Comparison of ENCODE assay signal across 1 cellular context in the genomic region with DNA sequence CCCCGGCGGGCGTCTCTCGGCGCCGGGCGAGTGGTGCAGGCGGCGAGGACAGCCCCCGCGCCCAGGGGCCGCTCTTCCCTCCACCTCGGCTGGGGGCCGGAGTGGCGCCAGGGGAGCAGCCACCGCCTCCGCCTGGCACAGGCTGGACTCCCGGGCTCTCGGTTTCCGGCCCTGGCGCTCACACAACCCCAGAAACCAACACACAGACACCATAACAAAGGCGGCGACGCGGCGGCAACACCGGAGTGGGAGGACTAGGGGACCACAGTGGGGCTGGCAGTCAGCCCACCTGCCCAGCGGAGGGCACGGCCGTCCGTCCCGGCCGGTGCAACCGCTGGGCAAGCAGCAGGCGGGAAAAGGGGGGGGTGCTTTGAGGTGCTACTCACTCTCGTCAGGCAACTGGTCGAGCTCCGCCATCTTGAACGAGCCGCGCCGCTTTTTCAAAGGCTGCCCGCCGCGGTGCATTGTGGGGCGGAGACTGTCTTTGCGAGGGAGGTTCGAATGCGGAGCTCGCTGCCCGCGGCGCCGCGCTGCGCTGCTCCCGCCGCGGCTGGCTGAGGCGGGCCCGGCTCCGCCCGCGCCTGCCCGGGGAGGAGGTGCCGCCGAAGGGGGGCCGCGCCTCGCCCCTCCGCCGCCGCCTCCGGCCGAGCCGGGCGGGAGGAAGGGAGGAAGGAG.
TF ChIP-seq lines count a peak whose summit lies in the region.

A gene with protein sequence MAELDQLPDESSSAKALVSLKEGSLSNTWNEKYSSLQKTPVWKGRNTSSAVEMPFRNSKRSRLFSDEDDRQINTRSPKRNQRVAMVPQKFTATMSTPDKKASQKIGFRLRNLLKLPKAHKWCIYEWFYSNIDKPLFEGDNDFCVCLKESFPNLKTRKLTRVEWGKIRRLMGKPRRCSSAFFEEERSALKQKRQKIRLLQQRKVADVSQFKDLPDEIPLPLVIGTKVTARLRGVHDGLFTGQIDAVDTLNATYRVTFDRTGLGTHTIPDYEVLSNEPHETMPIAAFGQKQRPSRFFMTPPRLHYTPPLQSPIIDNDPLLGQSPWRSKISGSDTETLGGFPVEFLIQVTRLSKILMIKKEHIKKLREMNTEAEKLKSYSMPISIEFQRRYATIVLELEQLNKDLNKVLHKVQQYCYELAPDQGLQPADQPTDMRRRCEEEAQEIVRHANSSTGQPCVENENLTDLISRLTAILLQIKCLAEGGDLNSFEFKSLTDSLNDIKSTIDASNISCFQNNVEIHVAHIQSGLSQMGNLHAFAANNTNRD (minus strand): TSS at position 442 of the 675 bp plus-strand sequence. CDS start 25 bp downstream, at position 417.

TF ChIP-seq in HepG2, 621 proteins besides CTCF, POLR2A, EP300 and RAD21 (continued from another document and continues in another):
- TF ChIP-seq, protein P1, sequence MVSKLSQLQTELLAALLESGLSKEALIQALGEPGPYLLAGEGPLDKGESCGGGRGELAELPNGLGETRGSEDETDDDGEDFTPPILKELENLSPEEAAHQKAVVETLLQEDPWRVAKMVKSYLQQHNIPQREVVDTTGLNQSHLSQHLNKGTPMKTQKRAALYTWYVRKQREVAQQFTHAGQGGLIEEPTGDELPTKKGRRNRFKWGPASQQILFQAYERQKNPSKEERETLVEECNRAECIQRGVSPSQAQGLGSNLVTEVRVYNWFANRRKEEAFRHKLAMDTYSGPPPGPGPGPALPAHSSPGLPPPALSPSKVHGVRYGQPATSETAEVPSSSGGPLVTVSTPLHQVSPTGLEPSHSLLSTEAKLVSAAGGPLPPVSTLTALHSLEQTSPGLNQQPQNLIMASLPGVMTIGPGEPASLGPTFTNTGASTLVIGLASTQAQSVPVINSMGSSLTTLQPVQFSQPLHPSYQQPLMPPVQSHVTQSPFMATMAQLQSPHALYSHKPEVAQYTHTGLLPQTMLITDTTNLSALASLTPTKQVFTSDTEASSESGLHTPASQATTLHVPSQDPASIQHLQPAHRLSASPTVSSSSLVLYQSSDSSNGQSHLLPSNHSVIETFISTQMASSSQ (IDR thresholded peaks at IDR 0.05; ENCODE audit: low read depth) = no peak
- TF ChIP-seq, protein P1 (CRISPR knock-in tag; IDR thresholded peaks at IDR 0.05; ENCODE audit: borderline replicate concordance) = peak; percentile 43; the same call in 1 of the 2 replicates
- TF ChIP-seq ZNF563 (CRISPR knock-in tag; IDR thresholded peaks at IDR 0.05) (no peak; the same call in 1 of the 2 replicates), ZNF567 (CRISPR knock-in tag; IDR thresholded peaks at IDR 0.05; ENCODE audit: borderline replicate concordance) (no peak), STAG1 (CRISPR knock-in tag; IDR thresholded peaks at IDR 0.05) (no peak), SMAD1 (CRISPR knock-in tag; IDR thresholded peaks at IDR 0.05; ENCODE audit: borderline replicate concordance, low read depth) (no peak), SP4 (CRISPR knock-in tag; IDR thresholded peaks at IDR 0.05) (peak; percentile 71), ZNF430 (CRISPR knock-in tag; IDR thresholded peaks at IDR 0.05) (peak; percentile 59), YY1 (IDR thresholded peaks at IDR 0.05; ENCODE audit: insufficient read depth, insufficient replicate concordance, low read depth, low read length) (peak; percentile 94), MED8 (CRISPR knock-in tag; IDR thresholded peaks at IDR 0.05; ENCODE audit: insufficient replicate concordance) (peak; percentile 43), ARNTL (CRISPR knock-in tag; IDR thresholded peaks at IDR 0.05) (no peak), ERF (CRISPR knock-in tag; IDR thresholded peaks at IDR 0.05) (no peak; the same call in 1 of the 2 replicates), FOXO1 (CRISPR knock-in tag; IDR thresholded peaks at IDR 0.05) (no peak), ZZZ3 (CRISPR knock-in tag; IDR thresholded peaks at IDR 0.05; ENCODE audit: borderline replicate concordance) (0 out of 2 replicates have a peak, but pooled peaks have one; percentile 59), PHF20 (CRISPR knock-in tag; IDR thresholded peaks at IDR 0.05) (peak; percentile 43; the same call in 1 of the 2 replicates), CHCHD3 (CRISPR knock-in tag; IDR thresholded peaks at IDR 0.05) (peak; percentile 98), RBM22 (optimal IDR thresholded peaks at IDR 0.05; ENCODE audit: low read length) (no peak), ZSCAN20 (CRISPR knock-in tag; IDR thresholded peaks at IDR 0.05; ENCODE audit: borderline replicate concordance) (0 out of 2 replicates have a peak, but pooled peaks have one; percentile 64), ZMAT3 (CRISPR knock-in tag; conservative IDR thresholded peaks at IDR 0.05) (no peak), ZNF101 (CRISPR knock-in tag; IDR thresholded peaks at IDR 0.05; ENCODE audit: borderline replicate concordance, low read depth) (0 out of 2 replicates have a peak, but pooled peaks have one; percentile 50)
- TF ChIP-seq, protein P2, sequence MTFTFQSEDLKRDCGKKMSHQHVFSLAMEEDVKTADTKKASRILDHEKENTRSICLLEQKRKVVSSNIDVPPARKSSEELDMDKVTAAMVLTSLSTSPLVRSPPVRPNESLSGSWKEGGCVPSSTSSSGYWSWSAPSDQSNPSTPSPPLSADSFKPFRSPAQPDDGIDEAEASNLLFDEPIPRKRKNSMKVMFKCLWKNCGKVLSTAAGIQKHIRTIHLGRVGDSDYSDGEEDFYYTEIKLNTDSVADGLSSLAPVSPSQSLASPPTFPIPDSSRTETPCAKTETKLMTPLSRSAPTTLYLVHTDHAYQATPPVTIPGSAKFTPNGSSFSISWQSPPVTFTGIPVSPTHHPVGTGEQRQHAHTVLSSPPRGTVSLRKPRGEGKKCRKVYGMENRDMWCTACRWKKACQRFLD (CRISPR knock-in tag; IDR thresholded peaks at IDR 0.05; ENCODE audit: borderline replicate concordance) = no peak
- TF ChIP-seq, protein P3, sequence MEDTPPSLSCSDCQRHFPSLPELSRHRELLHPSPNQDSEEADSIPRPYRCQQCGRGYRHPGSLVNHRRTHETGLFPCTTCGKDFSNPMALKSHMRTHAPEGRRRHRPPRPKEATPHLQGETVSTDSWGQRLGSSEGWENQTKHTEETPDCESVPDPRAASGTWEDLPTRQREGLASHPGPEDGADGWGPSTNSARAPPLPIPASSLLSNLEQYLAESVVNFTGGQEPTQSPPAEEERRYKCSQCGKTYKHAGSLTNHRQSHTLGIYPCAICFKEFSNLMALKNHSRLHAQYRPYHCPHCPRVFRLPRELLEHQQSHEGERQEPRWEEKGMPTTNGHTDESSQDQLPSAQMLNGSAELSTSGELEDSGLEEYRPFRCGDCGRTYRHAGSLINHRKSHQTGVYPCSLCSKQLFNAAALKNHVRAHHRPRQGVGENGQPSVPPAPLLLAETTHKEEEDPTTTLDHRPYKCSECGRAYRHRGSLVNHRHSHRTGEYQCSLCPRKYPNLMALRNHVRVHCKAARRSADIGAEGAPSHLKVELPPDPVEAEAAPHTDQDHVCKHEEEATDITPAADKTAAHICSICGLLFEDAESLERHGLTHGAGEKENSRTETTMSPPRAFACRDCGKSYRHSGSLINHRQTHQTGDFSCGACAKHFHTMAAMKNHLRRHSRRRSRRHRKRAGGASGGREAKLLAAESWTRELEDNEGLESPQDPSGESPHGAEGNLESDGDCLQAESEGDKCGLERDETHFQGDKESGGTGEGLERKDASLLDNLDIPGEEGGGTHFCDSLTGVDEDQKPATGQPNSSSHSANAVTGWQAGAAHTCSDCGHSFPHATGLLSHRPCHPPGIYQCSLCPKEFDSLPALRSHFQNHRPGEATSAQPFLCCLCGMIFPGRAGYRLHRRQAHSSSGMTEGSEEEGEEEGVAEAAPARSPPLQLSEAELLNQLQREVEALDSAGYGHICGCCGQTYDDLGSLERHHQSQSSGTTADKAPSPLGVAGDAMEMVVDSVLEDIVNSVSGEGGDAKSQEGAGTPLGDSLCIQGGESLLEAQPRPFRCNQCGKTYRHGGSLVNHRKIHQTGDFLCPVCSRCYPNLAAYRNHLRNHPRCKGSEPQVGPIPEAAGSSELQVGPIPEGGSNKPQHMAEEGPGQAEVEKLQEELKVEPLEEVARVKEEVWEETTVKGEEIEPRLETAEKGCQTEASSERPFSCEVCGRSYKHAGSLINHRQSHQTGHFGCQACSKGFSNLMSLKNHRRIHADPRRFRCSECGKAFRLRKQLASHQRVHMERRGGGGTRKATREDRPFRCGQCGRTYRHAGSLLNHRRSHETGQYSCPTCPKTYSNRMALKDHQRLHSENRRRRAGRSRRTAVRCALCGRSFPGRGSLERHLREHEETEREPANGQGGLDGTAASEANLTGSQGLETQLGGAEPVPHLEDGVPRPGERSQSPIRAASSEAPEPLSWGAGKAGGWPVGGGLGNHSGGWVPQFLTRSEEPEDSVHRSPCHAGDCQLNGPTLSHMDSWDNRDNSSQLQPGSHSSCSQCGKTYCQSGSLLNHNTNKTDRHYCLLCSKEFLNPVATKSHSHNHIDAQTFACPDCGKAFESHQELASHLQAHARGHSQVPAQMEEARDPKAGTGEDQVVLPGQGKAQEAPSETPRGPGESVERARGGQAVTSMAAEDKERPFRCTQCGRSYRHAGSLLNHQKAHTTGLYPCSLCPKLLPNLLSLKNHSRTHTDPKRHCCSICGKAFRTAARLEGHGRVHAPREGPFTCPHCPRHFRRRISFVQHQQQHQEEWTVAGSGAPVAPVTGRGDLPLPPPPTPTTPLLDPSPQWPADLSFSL (CRISPR knock-in tag; IDR thresholded peaks at IDR 0.05) = no peak
- TF ChIP-seq, protein P4, sequence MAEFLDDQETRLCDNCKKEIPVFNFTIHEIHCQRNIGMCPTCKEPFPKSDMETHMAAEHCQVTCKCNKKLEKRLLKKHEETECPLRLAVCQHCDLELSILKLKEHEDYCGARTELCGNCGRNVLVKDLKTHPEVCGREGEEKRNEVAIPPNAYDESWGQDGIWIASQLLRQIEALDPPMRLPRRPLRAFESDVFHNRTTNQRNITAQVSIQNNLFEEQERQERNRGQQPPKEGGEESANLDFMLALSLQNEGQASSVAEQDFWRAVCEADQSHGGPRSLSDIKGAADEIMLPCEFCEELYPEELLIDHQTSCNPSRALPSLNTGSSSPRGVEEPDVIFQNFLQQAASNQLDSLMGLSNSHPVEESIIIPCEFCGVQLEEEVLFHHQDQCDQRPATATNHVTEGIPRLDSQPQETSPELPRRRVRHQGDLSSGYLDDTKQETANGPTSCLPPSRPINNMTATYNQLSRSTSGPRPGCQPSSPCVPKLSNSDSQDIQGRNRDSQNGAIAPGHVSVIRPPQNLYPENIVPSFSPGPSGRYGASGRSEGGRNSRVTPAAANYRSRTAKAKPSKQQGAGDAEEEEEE (CRISPR knock-in tag; IDR thresholded peaks at IDR 0.05; ENCODE audit: borderline replicate concordance) = no peak
- TF ChIP-seq, protein P5, sequence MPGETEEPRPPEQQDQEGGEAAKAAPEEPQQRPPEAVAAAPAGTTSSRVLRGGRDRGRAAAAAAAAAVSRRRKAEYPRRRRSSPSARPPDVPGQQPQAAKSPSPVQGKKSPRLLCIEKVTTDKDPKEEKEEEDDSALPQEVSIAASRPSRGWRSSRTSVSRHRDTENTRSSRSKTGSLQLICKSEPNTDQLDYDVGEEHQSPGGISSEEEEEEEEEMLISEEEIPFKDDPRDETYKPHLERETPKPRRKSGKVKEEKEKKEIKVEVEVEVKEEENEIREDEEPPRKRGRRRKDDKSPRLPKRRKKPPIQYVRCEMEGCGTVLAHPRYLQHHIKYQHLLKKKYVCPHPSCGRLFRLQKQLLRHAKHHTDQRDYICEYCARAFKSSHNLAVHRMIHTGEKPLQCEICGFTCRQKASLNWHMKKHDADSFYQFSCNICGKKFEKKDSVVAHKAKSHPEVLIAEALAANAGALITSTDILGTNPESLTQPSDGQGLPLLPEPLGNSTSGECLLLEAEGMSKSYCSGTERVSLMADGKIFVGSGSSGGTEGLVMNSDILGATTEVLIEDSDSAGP (CRISPR knock-in tag; IDR thresholded peaks at IDR 0.05; ENCODE audit: borderline replicate concordance) = peak; percentile 55; the same call in 1 of the 2 replicates
- TF ChIP-seq, protein P6, sequence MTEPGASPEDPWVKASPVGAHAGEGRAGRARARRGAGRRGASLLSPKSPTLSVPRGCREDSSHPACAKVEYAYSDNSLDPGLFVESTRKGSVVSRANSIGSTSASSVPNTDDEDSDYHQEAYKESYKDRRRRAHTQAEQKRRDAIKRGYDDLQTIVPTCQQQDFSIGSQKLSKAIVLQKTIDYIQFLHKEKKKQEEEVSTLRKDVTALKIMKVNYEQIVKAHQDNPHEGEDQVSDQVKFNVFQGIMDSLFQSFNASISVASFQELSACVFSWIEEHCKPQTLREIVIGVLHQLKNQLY (CRISPR knock-in tag; IDR thresholded peaks at IDR 0.05) = no peak
